In the genomic region with DNA sequence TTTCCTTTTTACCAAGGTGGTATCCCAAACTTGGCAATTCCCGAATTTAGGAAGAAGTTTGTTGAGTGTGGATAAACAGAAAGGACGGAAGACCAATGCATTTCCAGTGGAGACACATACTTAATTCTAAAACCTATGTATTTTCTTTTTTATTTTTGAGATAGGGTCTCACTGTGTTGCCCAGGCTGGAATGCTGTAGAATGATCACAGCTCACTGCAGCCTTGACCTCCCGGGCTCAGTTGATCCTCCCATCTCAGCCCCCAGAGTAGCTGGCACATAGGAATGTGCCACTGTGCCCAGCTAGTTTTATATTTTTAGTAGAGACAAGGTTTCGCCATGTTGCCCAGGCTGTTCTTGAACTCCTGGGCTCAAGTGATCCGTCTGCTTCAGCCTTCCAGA, we compare ENCODE assay signal across 21 cellular contexts.
DNase-seq lines count a peak whose midpoint lies in the region; ATAC-seq and TF ChIP-seq lines count a peak whose summit lies in the region.
"Had no signal": no experiment of that assay in that cellular context is flagged by ENCODE, and none has a peak within 500 bp of the region (broad histone marks: within the 10 kb centered on the region; RNA-seq: fewer than 3 reads in every experiment).

No MANE protein-coding gene starts in this region.

- no peak for TF ChIP-seq EP300 in gastroesophageal sphincter (IDR thresholded peaks at IDR 0.05)
- TF ChIP-seq EP300 in sigmoid colon (IDR thresholded peaks at IDR 0.05) = no peak

- H3K9me3 ChIP-seq in gastroesophageal sphincter (no peaks in the 10 kb centered on the region), sigmoid colon (no peaks in the 10 kb centered on the region)
- H3K9me3 ChIP-seq: BE2C had no signal

- peaks cover 8% of the 10 kb centered on the region for H3K36me3 Mint-ChIP-seq in activated naive CD8-positive, alpha-beta T cell
- peaks cover 3% of the 10 kb centered on the region for H3K36me3 Mint-ChIP-seq in activated naive CD8-positive, alpha-beta T cell treated with anti-CD3 and anti-CD28 coated beads for 36 hours

- H3K27me3 Mint-ChIP-seq in activated naive CD8-positive, alpha-beta T cell = no peaks in the 10 kb centered on the region
- no peaks in the 10 kb centered on the region for H3K27me3 Mint-ChIP-seq in activated naive CD8-positive, alpha-beta T cell treated with anti-CD3 and anti-CD28 coated beads for 36 hours

- H3K4me1 ChIP-seq in gastroesophageal sphincter = peaks cover 3 to 30% (median 3%) of the 10 kb centered on the region in 3 donors
- peaks cover 0 to 11% (median 7%) of the 10 kb centered on the region in 4 donors for H3K4me1 ChIP-seq in sigmoid colon
- H3K4me1 ChIP-seq: BE2C had no signal

- peak overlapping the region; percentile 18 to 72 (median 57) for H3K27ac ChIP-seq in gastroesophageal sphincter
- peak overlapping the region; percentile 41 to 58 (median 46) for H3K27ac ChIP-seq in sigmoid colon
- H3K27ac ChIP-seq: 22Rv1 had no signal

- H3K4me3 Mint-ChIP-seq in activated naive CD8-positive, alpha-beta T cell = no peak overlapping the region
- no peak overlapping the region for H3K4me3 Mint-ChIP-seq in activated naive CD8-positive, alpha-beta T cell treated with anti-CD3 and anti-CD28 coated beads for 36 hours

- intact Hi-C loops in sigmoid colon (cut with DNase I) = no loop called here

- no peak for DNase-seq in activated naive CD8-positive, alpha-beta T cell treated with anti-CD3 and anti-CD28 coated beads for 36 hours
- DNase-seq in sigmoid colon (no peak), amygdala (lab: John Stamatoyannopoulos, UW) (no peak), inferior parietal cortex (ENCODE audit: extremely low spot score) (no peak), GM10266 (ENCODE audit: extremely low spot score) (no peak), NCI-H2107 treated with DMSO at 0.1 percent for 48 hours (lab: John Stamatoyannopoulos, UW; ENCODE audit: unreplicated experiment) (no peak)
- DNase-seq: BE2C; DMS153; DND-41; HCEC 1CT; KG1; MM.1S; NCI-H2029; NCI-H446 treated with DMSO at 0.1 percent for 48 hours; NCI-H526; NCI-H82; NK-92 treated with Interleukin-12 subunit alpha and Interleukin-12 subunit beta, amount 100 ng/mL, for 24 hours; PC-3 had no signal

- no peak for ATAC-seq in gastroesophageal sphincter
- ATAC-seq: PC-3 had no signal

- TF ChIP-seq POLR2A in gastroesophageal sphincter (IDR thresholded peaks at IDR 0.05) (no peak), sigmoid colon (IDR thresholded peaks at IDR 0.05) (no peak)

- WGBS in gastroesophageal sphincter (ENCODE audit: low coverage in 1 of 2), 2 donors = 83 to 90% methylated on average over 2 to 4 of the region's 5 CpGs
- WGBS in sigmoid colon, 2 donors = 93 to 99% methylated on average over 5 of the region's 5 CpGs

- H3K27ac Mint-ChIP-seq in activated naive CD8-positive, alpha-beta T cell = peak overlapping the region; percentile 66
- H3K27ac Mint-ChIP-seq in activated naive CD8-positive, alpha-beta T cell treated with anti-CD3 and anti-CD28 coated beads for 36 hours = no peak overlapping the region

- H3K36me3 ChIP-seq in gastroesophageal sphincter = no peaks in the 10 kb centered on the region
- H3K36me3 ChIP-seq in sigmoid colon = no peaks in the 10 kb centered on the region

- TF ChIP-seq CTCF in gastroesophageal sphincter (IDR thresholded peaks at IDR 0.05) = no peak
- no peak for TF ChIP-seq CTCF in sigmoid colon (IDR thresholded peaks at IDR 0.05)
- TF ChIP-seq CTCF in GM10266 (IDR thresholded peaks at IDR 0.05; ENCODE audit: control insufficient read depth, insufficient read depth, low read depth, missing control alignments) = no peak

- H3K9me3 Mint-ChIP-seq in activated naive CD8-positive, alpha-beta T cell (ENCODE audit: low read depth) = no peaks in the 10 kb centered on the region
- H3K9me3 Mint-ChIP-seq in activated naive CD8-positive, alpha-beta T cell treated with anti-CD3 and anti-CD28 coated beads for 36 hours = no peaks in the 10 kb centered on the region

- peaks cover 18% of the 10 kb centered on the region for H3K4me1 Mint-ChIP-seq in activated naive CD8-positive, alpha-beta T cell (ENCODE audit: low read depth)
- peaks cover 14% of the 10 kb centered on the region for H3K4me1 Mint-ChIP-seq in activated naive CD8-positive, alpha-beta T cell treated with anti-CD3 and anti-CD28 coated beads for 36 hours

- H3K27me3 ChIP-seq in gastroesophageal sphincter = no peaks in the 10 kb centered on the region
- H3K27me3 ChIP-seq in sigmoid colon = no peaks in the 10 kb centered on the region
- H3K27me3 ChIP-seq: BE2C had no signal

- H3K4me3 ChIP-seq in gastroesophageal sphincter = no peak overlapping the region
- H3K4me3 ChIP-seq in sigmoid colon = no peak overlapping the region
